In the genomic region with DNA sequence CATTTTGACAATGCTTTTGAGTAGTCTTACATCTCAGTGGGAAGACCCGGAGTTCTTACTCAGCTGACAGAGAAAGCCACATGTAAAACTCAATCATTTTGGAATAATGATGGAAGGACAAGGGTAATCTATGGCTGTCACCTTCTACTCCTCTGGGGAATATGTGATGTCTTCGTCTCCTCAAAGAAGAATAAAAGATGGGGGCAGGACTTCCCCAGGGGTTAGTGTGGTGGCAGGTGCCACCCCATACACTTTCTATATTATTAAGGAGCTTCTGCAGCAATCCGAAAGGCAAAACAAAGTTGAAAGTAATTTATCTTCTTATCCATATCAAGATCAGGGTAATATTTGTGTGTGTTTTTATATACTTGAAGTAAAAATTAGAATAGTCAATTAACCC, we compare ENCODE assay signal across 1 cellular context.
TF ChIP-seq lines count a peak whose summit lies in the region.

No MANE protein-coding gene starts in this region.

TF ChIP-seq in GM12878, 131 proteins besides CTCF, POLR2A, EP300 and RAD21 (continued from another document and continues in another):
- TF ChIP-seq, protein P1, sequence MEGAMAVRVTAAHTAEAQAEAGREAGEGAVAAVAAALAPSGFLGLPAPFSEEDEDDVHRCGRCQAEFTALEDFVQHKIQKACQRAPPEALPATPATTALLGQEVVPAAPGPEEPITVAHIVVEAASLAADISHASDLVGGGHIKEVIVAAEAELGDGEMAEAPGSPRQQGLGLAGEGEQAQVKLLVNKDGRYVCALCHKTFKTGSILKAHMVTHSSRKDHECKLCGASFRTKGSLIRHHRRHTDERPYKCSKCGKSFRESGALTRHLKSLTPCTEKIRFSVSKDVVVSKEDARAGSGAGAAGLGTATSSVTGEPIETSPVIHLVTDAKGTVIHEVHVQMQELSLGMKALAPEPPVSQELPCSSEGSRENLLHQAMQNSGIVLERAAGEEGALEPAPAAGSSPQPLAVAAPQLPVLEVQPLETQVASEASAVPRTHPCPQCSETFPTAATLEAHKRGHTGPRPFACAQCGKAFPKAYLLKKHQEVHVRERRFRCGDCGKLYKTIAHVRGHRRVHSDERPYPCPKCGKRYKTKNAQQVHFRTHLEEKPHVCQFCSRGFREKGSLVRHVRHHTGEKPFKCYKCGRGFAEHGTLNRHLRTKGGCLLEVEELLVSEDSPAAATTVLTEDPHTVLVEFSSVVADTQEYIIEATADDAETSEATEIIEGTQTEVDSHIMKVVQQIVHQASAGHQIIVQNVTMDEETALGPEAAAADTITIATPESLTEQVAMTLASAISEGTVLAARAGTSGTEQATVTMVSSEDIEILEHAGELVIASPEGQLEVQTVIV (IDR thresholded peaks at IDR 0.05; ENCODE audit: borderline replicate concordance, partially characterized antibody): no peak
- TF ChIP-seq SUZ12 (IDR thresholded peaks at IDR 0.05; ENCODE audit: unreplicated experiment): no peak
- no peak for TF ChIP-seq TARDBP (IDR thresholded peaks at IDR 0.05; ENCODE audit: borderline replicate concordance)
- TF ChIP-seq, protein P2, sequence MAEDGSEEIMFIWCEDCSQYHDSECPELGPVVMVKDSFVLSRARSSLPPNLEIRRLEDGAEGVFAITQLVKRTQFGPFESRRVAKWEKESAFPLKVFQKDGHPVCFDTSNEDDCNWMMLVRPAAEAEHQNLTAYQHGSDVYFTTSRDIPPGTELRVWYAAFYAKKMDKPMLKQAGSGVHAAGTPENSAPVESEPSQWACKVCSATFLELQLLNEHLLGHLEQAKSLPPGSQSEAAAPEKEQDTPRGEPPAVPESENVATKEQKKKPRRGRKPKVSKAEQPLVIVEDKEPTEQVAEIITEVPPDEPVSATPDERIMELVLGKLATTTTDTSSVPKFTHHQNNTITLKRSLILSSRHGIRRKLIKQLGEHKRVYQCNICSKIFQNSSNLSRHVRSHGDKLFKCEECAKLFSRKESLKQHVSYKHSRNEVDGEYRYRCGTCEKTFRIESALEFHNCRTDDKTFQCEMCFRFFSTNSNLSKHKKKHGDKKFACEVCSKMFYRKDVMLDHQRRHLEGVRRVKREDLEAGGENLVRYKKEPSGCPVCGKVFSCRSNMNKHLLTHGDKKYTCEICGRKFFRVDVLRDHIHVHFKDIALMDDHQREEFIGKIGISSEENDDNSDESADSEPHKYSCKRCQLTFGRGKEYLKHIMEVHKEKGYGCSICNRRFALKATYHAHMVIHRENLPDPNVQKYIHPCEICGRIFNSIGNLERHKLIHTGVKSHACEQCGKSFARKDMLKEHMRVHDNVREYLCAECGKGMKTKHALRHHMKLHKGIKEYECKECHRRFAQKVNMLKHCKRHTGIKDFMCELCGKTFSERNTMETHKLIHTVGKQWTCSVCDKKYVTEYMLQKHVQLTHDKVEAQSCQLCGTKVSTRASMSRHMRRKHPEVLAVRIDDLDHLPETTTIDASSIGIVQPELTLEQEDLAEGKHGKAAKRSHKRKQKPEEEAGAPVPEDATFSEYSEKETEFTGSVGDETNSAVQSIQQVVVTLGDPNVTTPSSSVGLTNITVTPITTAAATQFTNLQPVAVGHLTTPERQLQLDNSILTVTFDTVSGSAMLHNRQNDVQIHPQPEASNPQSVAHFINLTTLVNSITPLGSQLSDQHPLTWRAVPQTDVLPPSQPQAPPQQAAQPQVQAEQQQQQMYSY (CRISPR knock-in tag; IDR thresholded peaks at IDR 0.05): no peak
- TF ChIP-seq SIN3A (IDR thresholded peaks at IDR 0.05; ENCODE audit: low read depth, low read length): no peak
- TF ChIP-seq NR2C2 (IDR thresholded peaks at IDR 0.05; ENCODE audit: borderline replicate concordance, control insufficient read depth, insufficient read length, low read depth): no peak
- no peak for TF ChIP-seq KAT2A (conservative IDR thresholded peaks at IDR 0.05; ENCODE audit: control insufficient read depth, low read depth, low read length)
- TF ChIP-seq HDAC2 (IDR thresholded peaks at IDR 0.05): no peak
- TF ChIP-seq, protein P3, sequence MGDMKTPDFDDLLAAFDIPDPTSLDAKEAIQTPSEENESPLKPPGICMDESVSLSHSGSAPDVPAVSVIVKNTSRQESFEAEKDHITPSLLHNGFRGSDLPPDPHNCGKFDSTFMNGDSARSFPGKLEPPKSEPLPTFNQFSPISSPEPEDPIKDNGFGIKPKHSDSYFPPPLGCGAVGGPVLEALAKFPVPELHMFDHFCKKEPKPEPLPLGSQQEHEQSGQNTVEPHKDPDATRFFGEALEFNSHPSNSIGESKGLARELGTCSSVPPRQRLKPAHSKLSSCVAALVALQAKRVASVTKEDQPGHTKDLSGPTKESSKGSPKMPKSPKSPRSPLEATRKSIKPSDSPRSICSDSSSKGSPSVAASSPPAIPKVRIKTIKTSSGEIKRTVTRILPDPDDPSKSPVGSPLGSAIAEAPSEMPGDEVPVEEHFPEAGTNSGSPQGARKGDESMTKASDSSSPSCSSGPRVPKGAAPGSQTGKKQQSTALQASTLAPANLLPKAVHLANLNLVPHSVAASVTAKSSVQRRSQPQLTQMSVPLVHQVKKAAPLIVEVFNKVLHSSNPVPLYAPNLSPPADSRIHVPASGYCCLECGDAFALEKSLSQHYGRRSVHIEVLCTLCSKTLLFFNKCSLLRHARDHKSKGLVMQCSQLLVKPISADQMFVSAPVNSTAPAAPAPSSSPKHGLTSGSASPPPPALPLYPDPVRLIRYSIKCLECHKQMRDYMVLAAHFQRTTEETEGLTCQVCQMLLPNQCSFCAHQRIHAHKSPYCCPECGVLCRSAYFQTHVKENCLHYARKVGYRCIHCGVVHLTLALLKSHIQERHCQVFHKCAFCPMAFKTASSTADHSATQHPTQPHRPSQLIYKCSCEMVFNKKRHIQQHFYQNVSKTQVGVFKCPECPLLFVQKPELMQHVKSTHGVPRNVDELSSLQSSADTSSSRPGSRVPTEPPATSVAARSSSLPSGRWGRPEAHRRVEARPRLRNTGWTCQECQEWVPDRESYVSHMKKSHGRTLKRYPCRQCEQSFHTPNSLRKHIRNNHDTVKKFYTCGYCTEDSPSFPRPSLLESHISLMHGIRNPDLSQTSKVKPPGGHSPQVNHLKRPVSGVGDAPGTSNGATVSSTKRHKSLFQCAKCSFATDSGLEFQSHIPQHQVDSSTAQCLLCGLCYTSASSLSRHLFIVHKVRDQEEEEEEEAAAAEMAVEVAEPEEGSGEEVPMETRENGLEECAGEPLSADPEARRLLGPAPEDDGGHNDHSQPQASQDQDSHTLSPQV (IDR thresholded peaks at IDR 0.05): no peak
- TF ChIP-seq RB1 (IDR thresholded peaks at IDR 0.05; ENCODE audit: borderline replicate concordance): no peak
- TF ChIP-seq RFX5 (IDR thresholded peaks at IDR 0.05; ENCODE audit: low read depth, low read length): no peak
- no peak for TF ChIP-seq TBL1XR1 (IDR thresholded peaks at IDR 0.05; ENCODE audit: low read depth, low read length)
- no peak for TF ChIP-seq POLR2AphosphoS2 (IDR thresholded peaks at IDR 0.05; ENCODE audit: low read depth, low read length)
- TF ChIP-seq NFXL1 (IDR thresholded peaks at IDR 0.05; ENCODE audit: borderline replicate concordance): no peak
- no peak for TF ChIP-seq SRF (IDR thresholded peaks at IDR 0.05; ENCODE audit: low read depth in 2 of 2, low read length in 2 of 2)
- no peak for TF ChIP-seq NFYA (IDR thresholded peaks at IDR 0.05; ENCODE audit: borderline replicate concordance, low read depth, low read length)
- no peak for TF ChIP-seq HCFC1 (IDR thresholded peaks at IDR 0.05; ENCODE audit: low read length)
- TF ChIP-seq FOXM1 (IDR thresholded peaks at IDR 0.05; ENCODE audit: low read depth, low read length): no peak
- 0 out of 2 replicates have a peak, but pooled peaks have one; percentile 21 for TF ChIP-seq ATF7 (IDR thresholded peaks at IDR 0.05; ENCODE audit: low read depth)
- TF ChIP-seq CHD4 (IDR thresholded peaks at IDR 0.05): no peak
- TF ChIP-seq MEF2A (IDR thresholded peaks at IDR 0.05; ENCODE audit: insufficient read depth, low read depth, low read length): no peak
- TF ChIP-seq SMC3 (IDR thresholded peaks at IDR 0.05; ENCODE audit: borderline replicate concordance, low read length): no peak
- TF ChIP-seq EGR1 (IDR thresholded peaks at IDR 0.05; ENCODE audit: borderline replicate concordance in 1 of 2, low read depth in 2 of 2, low read length in 2 of 2): no peak
- no peak for TF ChIP-seq ZNF622 (IDR thresholded peaks at IDR 0.05)
- peak; percentile 49 to 69; a peak in 2 of 4 replicates for TF ChIP-seq IKZF2 (IDR thresholded peaks at IDR 0.05)
- TF ChIP-seq JUNB (IDR thresholded peaks at IDR 0.05): peak; percentile 31; the same call in 1 of the 2 replicates
- TF ChIP-seq, protein P4, sequence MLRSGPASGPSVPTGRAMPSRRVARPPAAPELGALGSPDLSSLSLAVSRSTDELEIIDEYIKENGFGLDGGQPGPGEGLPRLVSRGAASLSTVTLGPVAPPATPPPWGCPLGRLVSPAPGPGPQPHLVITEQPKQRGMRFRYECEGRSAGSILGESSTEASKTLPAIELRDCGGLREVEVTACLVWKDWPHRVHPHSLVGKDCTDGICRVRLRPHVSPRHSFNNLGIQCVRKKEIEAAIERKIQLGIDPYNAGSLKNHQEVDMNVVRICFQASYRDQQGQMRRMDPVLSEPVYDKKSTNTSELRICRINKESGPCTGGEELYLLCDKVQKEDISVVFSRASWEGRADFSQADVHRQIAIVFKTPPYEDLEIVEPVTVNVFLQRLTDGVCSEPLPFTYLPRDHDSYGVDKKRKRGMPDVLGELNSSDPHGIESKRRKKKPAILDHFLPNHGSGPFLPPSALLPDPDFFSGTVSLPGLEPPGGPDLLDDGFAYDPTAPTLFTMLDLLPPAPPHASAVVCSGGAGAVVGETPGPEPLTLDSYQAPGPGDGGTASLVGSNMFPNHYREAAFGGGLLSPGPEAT (IDR thresholded peaks at IDR 0.05; ENCODE audit: low read depth): no peak; the same call in 1 of the 2 replicates
- TF ChIP-seq STAT3 (IDR thresholded peaks at IDR 0.05; ENCODE audit: low read depth, low read length): no peak
- TF ChIP-seq, protein P5, sequence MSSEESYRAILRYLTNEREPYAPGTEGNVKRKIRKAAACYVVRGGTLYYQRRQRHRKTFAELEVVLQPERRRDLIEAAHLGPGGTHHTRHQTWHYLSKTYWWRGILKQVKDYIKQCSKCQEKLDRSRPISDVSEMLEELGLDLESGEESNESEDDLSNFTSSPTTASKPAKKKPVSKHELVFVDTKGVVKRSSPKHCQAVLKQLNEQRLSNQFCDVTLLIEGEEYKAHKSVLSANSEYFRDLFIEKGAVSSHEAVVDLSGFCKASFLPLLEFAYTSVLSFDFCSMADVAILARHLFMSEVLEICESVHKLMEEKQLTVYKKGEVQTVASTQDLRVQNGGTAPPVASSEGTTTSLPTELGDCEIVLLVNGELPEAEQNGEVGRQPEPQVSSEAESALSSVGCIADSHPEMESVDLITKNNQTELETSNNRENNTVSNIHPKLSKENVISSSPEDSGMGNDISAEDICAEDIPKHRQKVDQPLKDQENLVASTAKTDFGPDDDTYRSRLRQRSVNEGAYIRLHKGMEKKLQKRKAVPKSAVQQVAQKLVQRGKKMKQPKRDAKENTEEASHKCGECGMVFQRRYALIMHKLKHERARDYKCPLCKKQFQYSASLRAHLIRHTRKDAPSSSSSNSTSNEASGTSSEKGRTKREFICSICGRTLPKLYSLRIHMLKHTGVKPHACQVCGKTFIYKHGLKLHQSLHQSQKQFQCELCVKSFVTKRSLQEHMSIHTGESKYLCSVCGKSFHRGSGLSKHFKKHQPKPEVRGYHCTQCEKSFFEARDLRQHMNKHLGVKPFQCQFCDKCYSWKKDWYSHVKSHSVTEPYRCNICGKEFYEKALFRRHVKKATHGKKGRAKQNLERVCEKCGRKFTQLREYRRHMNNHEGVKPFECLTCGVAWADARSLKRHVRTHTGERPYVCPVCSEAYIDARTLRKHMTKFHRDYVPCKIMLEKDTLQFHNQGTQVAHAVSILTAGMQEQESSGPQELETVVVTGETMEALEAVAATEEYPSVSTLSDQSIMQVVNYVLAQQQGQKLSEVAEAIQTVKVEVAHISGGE (CRISPR knock-in tag; IDR thresholded peaks at IDR 0.05): no peak
- TF ChIP-seq, protein P6, sequence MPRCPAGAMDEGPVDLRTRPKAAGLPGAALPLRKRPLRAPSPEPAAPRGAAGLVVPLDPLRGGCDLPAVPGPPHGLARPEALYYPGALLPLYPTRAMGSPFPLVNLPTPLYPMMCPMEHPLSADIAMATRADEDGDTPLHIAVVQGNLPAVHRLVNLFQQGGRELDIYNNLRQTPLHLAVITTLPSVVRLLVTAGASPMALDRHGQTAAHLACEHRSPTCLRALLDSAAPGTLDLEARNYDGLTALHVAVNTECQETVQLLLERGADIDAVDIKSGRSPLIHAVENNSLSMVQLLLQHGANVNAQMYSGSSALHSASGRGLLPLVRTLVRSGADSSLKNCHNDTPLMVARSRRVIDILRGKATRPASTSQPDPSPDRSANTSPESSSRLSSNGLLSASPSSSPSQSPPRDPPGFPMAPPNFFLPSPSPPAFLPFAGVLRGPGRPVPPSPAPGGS (IDR thresholded peaks at IDR 0.05; ENCODE audit: borderline replicate concordance, insufficient read depth, low read depth, low read length, poor library complexity, severe bottlenecking): no peak
- TF ChIP-seq, protein P7, sequence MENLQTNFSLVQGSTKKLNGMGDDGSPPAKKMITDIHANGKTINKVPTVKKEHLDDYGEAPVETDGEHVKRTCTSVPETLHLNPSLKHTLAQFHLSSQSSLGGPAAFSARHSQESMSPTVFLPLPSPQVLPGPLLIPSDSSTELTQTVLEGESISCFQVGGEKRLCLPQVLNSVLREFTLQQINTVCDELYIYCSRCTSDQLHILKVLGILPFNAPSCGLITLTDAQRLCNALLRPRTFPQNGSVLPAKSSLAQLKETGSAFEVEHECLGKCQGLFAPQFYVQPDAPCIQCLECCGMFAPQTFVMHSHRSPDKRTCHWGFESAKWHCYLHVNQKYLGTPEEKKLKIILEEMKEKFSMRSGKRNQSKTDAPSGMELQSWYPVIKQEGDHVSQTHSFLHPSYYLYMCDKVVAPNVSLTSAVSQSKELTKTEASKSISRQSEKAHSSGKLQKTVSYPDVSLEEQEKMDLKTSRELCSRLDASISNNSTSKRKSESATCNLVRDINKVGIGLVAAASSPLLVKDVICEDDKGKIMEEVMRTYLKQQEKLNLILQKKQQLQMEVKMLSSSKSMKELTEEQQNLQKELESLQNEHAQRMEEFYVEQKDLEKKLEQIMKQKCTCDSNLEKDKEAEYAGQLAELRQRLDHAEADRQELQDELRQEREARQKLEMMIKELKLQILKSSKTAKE (IDR thresholded peaks at IDR 0.05; ENCODE audit: low read depth, poor library complexity, severe bottlenecking): peak; percentile 89
- TF ChIP-seq TAF1 (IDR thresholded peaks at IDR 0.05; ENCODE audit: borderline replicate concordance, low read depth, low read length): no peak
- TF ChIP-seq ESRRA (IDR thresholded peaks at IDR 0.05; ENCODE audit: low read length): 0 out of 2 replicates have a peak, but pooled peaks have one; percentile 18
- no peak for TF ChIP-seq FOXK2 (IDR thresholded peaks at IDR 0.05)
- TF ChIP-seq DPF2 (IDR thresholded peaks at IDR 0.05): 0 out of 2 replicates have a peak, but pooled peaks have one; percentile 42
- peak; percentile 63; the same call in 1 of the 2 replicates for TF ChIP-seq MTA2 (IDR thresholded peaks at IDR 0.05; ENCODE audit: low read depth)
